Comparison of ENCODE assay signal across 21 cellular contexts in the genomic region with DNA sequence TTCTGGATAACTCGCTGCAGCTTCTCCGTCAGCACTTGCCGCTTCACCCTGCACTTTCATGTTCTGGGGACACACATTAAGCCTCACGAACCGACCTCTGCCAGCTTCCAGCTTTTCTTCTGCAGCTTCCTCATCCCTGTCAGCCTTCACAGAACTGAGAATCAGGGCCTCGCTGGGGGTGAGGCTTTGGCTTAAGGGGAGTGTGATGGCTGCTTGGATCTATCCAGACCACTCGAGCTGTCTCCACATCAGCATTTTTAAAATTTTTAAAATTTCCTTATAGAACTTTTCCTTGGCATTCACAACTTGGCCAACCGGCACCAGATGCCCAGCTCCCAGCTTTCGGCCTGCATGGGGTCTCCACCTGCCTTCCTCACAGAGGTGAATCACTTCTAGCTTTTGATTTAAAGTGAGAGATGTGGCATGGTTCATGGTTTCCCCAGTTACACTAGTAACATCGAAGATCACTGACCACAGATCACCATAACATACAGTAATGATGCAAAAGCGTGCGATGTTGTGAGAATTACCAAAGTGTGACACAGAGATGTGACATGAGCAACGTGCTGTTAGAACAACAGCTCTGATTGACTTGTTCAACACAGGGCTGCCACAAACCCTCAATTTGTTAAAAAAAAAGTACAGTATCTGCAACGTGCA.
"Had no signal": no experiment of that assay in that cellular context is flagged by ENCODE, and none has a peak within 500 bp of the region (broad histone marks: within the 10 kb centered on the region; RNA-seq: fewer than 3 reads in every experiment).

No MANE protein-coding gene starts in this region.

- H3K36me3 ChIP-seq: adrenal gland had no signal

- H3K9ac ChIP-seq: KMS-11 had no signal

- H3K27me3 ChIP-seq: adrenal gland had no signal

- ATAC-seq: activated CD8-positive, alpha-beta T cell treated with anti-CD3 and anti-CD28 coated beads for 36 hours; HepG2 had no signal

- H3K27ac Mint-ChIP-seq: activated CD4-positive, alpha-beta T cell treated with anti-CD3 and anti-CD28 coated beads, Interleukin-2, amount 10 ng/mL, durations not matched to agents 7 days and 5 days; activated CD8-positive, alpha-beta T cell treated with anti-CD3 and anti-CD28 coated beads for 36 hours; activated naive CD8-positive, alpha-beta T cell treated with anti-CD3 and anti-CD28 coated beads, Interleukin-2, amount 10 ng/mL, durations not matched to agents 7 days and 5 days had no signal

- H3K4me2 ChIP-seq: KMS-11 had no signal

- H3K9me3 ChIP-seq: adrenal gland had no signal

- H3K27me3 Mint-ChIP-seq: activated CD4-positive, alpha-beta T cell treated with anti-CD3 and anti-CD28 coated beads, Interleukin-2, amount 10 ng/mL, durations not matched to agents 7 days and 5 days; activated CD8-positive, alpha-beta T cell treated with anti-CD3 and anti-CD28 coated beads for 36 hours; activated naive CD8-positive, alpha-beta T cell treated with anti-CD3 and anti-CD28 coated beads, Interleukin-2, amount 10 ng/mL, durations not matched to agents 7 days and 5 days had no signal

- H3K4me3 ChIP-seq: adrenal gland had no signal

- H3K4me1 Mint-ChIP-seq: activated CD4-positive, alpha-beta T cell treated with anti-CD3 and anti-CD28 coated beads, Interleukin-2, amount 10 ng/mL, durations not matched to agents 7 days and 5 days; activated naive CD8-positive, alpha-beta T cell treated with anti-CD3 and anti-CD28 coated beads, Interleukin-2, amount 10 ng/mL, durations not matched to agents 7 days and 5 days had no signal

- DNase-seq: activated CD4-positive, alpha-beta T cell treated with anti-CD3 and anti-CD28 coated beads, Interleukin-2, amount 10 ng/mL, durations not matched to agents 7 days and 5 days; activated CD4-positive, CD25-positive, alpha-beta regulatory T cell; activated CD8-positive, alpha-beta T cell treated with anti-CD3 and anti-CD28 coated beads for 36 hours; activated naive CD8-positive, alpha-beta T cell treated with anti-CD3 and anti-CD28 coated beads, Interleukin-2, amount 10 ng/mL, durations not matched to agents 7 days and 5 days; activated T-cell treated with anti-CD3 and anti-CD28 coated beads for 4 hours; anterior cingulate cortex; MV-4-11; NCI-H1092 treated with DMSO at 0.1 percent for 48 hours; NCI-H1417 treated with DMSO at 0.1 percent for 48 hours; NCI-H1694; NCI-H2029; NCI-H345; NCI-H510A treated with DMSO at 0.1 percent for 48 hours; NCI-H69; SHP77 treated with DMSO at 0.1 percent for 48 hours; T-helper 2 cell; T1000 had no signal

- H3K36me3 Mint-ChIP-seq: activated naive CD8-positive, alpha-beta T cell treated with anti-CD3 and anti-CD28 coated beads, Interleukin-2, amount 10 ng/mL, durations not matched to agents 7 days and 5 days had no signal

- H3K4me3 Mint-ChIP-seq: activated CD4-positive, alpha-beta T cell treated with anti-CD3 and anti-CD28 coated beads, Interleukin-2, amount 10 ng/mL, durations not matched to agents 7 days and 5 days; activated CD8-positive, alpha-beta T cell treated with anti-CD3 and anti-CD28 coated beads for 36 hours; activated naive CD8-positive, alpha-beta T cell treated with anti-CD3 and anti-CD28 coated beads, Interleukin-2, amount 10 ng/mL, durations not matched to agents 7 days and 5 days had no signal

- H3K27ac ChIP-seq: adrenal gland, KMS-11, VCaP had no signal
